Comparison of ENCODE assay signal across 8 cellular contexts in the genomic region with DNA sequence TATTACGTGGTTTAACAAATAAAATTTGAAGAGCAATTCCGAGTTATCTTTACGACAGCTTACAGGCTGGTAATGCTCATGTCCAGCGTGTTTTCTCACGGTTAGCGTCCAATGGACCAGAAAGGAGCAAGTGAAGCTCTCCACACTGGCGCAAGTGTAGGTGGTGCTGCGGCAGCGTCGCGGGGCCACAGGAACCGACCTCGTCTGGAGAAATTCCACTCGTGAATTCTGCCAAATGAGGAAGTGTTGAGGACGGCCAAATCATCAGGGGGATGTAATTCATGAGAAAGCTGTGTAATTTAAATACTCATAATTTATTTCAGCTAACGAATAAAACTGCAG. TPM values are rescaled to one million over a fixed set of nuclear protein-coding genes. Genes with fewer than 3 reads are reported as not detected.
DNase-seq lines count a peak whose midpoint lies in the region; ATAC-seq and TF ChIP-seq lines count a peak whose summit lies in the region.

No MANE protein-coding gene starts in this region.

- H3K27me3 ChIP-seq in dorsolateral prefrontal cortex: no peaks in the 10 kb centered on the region

- intact Hi-C loops in Calu3 (cut with micrococcal nuclease; ENCODE audit: unreplicated experiment) (loop anchor here (5.0 kb wide), 1 partner anchor 116 kb away; the partner anchor contains the start of gene ZNF25), dorsolateral prefrontal cortex (cut with DNase I) (loop anchor here (1.0 to 5.0 kb wide), 7 partner anchors 82 to 309 kb away; partner anchors contain the start of genes ZNF25 (in 2 of the 2), ZNF248 (in 1 of the 2) and ZNF33A (in 1 of the 2))

- no peaks in the 10 kb centered on the region for H3K27me3 Mint-ChIP-seq in Calu3 (ENCODE audit: unreplicated experiment)
- H3K27me3 Mint-ChIP-seq in natural killer cell treated with Interleukin-12 subunit alpha and Interleukin-12 subunit beta and Interleukin-15 and Interleukin-18, amount 100 ng/mL, for 72 hours: no peaks in the 10 kb centered on the region

- peak overlapping the region; percentile 88 for H3K27ac Mint-ChIP-seq in Calu3 (ENCODE audit: unreplicated experiment)
- H3K27ac Mint-ChIP-seq in natural killer cell treated with Interleukin-12 subunit alpha and Interleukin-12 subunit beta and Interleukin-15 and Interleukin-18, amount 100 ng/mL, for 72 hours: peak overlapping the region; percentile 85 to 91

- H3K4me3 Mint-ChIP-seq in Calu3 (ENCODE audit: low read depth, unreplicated experiment): peak overlapping the region; percentile 84
- peak overlapping the region; percentile 97 for H3K4me3 Mint-ChIP-seq in natural killer cell treated with Interleukin-12 subunit alpha and Interleukin-12 subunit beta and Interleukin-15 and Interleukin-18, amount 100 ng/mL, for 72 hours

- peak; percentile 18 for ATAC-seq in GM21576 (IDR thresholded peaks at IDR 0.05; ENCODE audit: unreplicated experiment)
- ATAC-seq in natural killer cell treated with Interleukin-12 subunit alpha and Interleukin-12 subunit beta and Interleukin-15 and Interleukin-18, amount 100 ng/mL, for 72 hours: peak; percentile 1 to 3

- H3K9me3 Mint-ChIP-seq in Calu3 (ENCODE audit: low read depth, unreplicated experiment): peaks cover 5% of the 10 kb centered on the region
- no peaks in the 10 kb centered on the region for H3K9me3 Mint-ChIP-seq in natural killer cell treated with Interleukin-12 subunit alpha and Interleukin-12 subunit beta and Interleukin-15 and Interleukin-18, amount 100 ng/mL, for 72 hours

- H3K27ac ChIP-seq in dorsolateral prefrontal cortex: peak overlapping the region in 57 of 59 donors; percentile 5 to 96 (median 86)

- peak overlapping the region; percentile 83 for H3K4me3 ChIP-seq in Jurkat, Clone E6-1 (ENCODE audit: low read length)
- peak overlapping the region; percentile 60 to 99 (median 92) for H3K4me3 ChIP-seq in dorsolateral prefrontal cortex

- DNase-seq in Calu3: no peak
- DNase-seq in Jurkat, Clone E6-1 (ENCODE audit: low read depth, low spot score): peak; percentile 9
- peak in 1 of 10 donors; percentile 36 for DNase-seq in dorsolateral prefrontal cortex
- no peak for DNase-seq in natural killer cell treated with Interleukin-12 subunit alpha and Interleukin-12 subunit beta and Interleukin-15 and Interleukin-18, amount 100 ng/mL, for 72 hours (ENCODE audit: low spot score)
- DNase-seq in mesenteric fat pad (ENCODE audit: low spot score): no peak
- no peak for DNase-seq in NCI-H1694 treated with DMSO at 0.1 percent for 48 hours (lab: John Stamatoyannopoulos, UW)
- no peak for DNase-seq in GM03348 (ENCODE audit: low spot score)

- TF ChIP-seq CTCF in Calu3 (IDR thresholded peaks at IDR 0.05; ENCODE audit: unreplicated experiment) (no peak), dorsolateral prefrontal cortex (IDR thresholded peaks at IDR 0.05 in 54 of 56, conservative IDR thresholded peaks at IDR 0.05 in 2 of 56; ENCODE audit: low read depth in 1 of 56, partially characterized antibody in 56 of 56) (peak in 7 of 56 donors; percentile 11 to 51 (median 31))

- no TSS peak for BruUV-seq in Calu3 (replicated peaks; lab: Mats Ljungman, UMichigan)

- no peaks in the 10 kb centered on the region for H3K4me1 Mint-ChIP-seq in Calu3 (ENCODE audit: low read depth, unreplicated experiment)
- H3K4me1 Mint-ChIP-seq in natural killer cell treated with Interleukin-12 subunit alpha and Interleukin-12 subunit beta and Interleukin-15 and Interleukin-18, amount 100 ng/mL, for 72 hours (ENCODE audit: low read depth in 2 of 2): peaks cover 13 to 23% of the 10 kb centered on the region in 2 donors

- CTCF ChIA-PET in Calu3 (lab: Charles Lee): no interaction called here

- H3K36me3 Mint-ChIP-seq in Calu3 (ENCODE audit: insufficient read depth, unreplicated experiment): peaks cover 40% of the 10 kb centered on the region
- peaks cover 22% of the 10 kb centered on the region for H3K36me3 Mint-ChIP-seq in natural killer cell treated with Interleukin-12 subunit alpha and Interleukin-12 subunit beta and Interleukin-15 and Interleukin-18, amount 100 ng/mL, for 72 hours

RNA-seq across cellular contexts. Expression of gene ZNF37A, which starts 0.3 kb away (rescaled TPM):
- total RNA-seq in Calu3 (2022) (8.1 and 8.6 TPM in 2 replicates), dorsolateral prefrontal cortex (10 to 100 TPM; 24.5 to 48.8 (median 36.0) TPM), mesenteric fat pad (21.5 TPM)
- 15.5 TPM for polyA plus RNA-seq in Jurkat, Clone E6-1 (2012; ENCODE audit: insufficient read depth, insufficient read length)
- total RNA-seq in natural killer cell treated with Interleukin-12 subunit alpha and Interleukin-12 subunit beta and Interleukin-15 and Interleukin-18, amount 100 ng/mL, for 72 hours: 10 to 100 TPM; 23.8 to 27.8 TPM
